In genomic region chr17:32352734-32353133, GRCh38 we compare ENCODE assay signal across 8 cellular contexts. TPM values are rescaled to one million over a fixed set of nuclear protein-coding genes. Genes with fewer than 3 reads are reported as not detected.
DNase-seq lines count a peak whose midpoint lies in the region; ATAC-seq and TF ChIP-seq lines count a peak whose summit lies in the region.
"Not testable (repeated sequence)": the region's sequence is repeated elsewhere in the genome, so short reads cannot be mapped to it uniquely, and the experiment has no call there.

No MANE protein-coding gene starts in this region.

- CTCF ChIA-PET in AG04450 (lab: Charles Lee); RWPE1 (lab: Yijun Ruan, JAX): not testable (repeated sequence)
- CTCF ChIA-PET in HEK293 (lab: Yijun Ruan, JAX): interaction anchor here (0.6 to 1.8 kb wide), 2 partner anchors 66 to 92 kb away, joined by 3 to 6 read pairs; partner anchors contain the start of gene PSMD11

- POLR2A ChIA-PET in AG04450 (lab: Yijun Ruan, JAX); HEK293 (lab: Yijun Ruan, JAX); RWPE1 (lab: Yijun Ruan, JAX; ENCODE audit: low non-redundant PET): not testable (repeated sequence)
- POLR2A ChIA-PET in naive thymus-derived CD8-positive, alpha-beta T cell (lab: Charles Lee): interaction anchor here (1.3 to 1.6 kb wide), 2 partner anchors 11 to 13 kb away, joined by 3 to 4 read pairs; partner anchors contain the start of gene C17orf75

- not testable (repeated sequence) for H3K27ac ChIP-seq in AG04450 (ENCODE audit: low read depth, low read length); HEK293 (ENCODE audit: extremely low read depth, low read depth, low read length); heart right ventricle; skin epidermis
- H3K27ac ChIP-seq in RWPE1: peak overlapping the region; percentile 42

- TF ChIP-seq CTCF in AG04450 (IDR thresholded peaks at IDR 0.05; ENCODE audit: low read depth, low read length); HEK293 (tag by site-specific recombination; IDR thresholded peaks at IDR 0.05); RWPE1 (conservative IDR thresholded peaks at IDR 0.05; ENCODE audit: low read depth); heart right ventricle (IDR thresholded peaks at IDR 0.05): not testable (repeated sequence)

- not testable (repeated sequence) for H3K27me3 ChIP-seq in AG04450 (ENCODE audit: control insufficient read depth, insufficient read depth, low read length); heart right ventricle

- not testable (repeated sequence) for ATAC-seq in heart right ventricle; naive thymus-derived CD8-positive, alpha-beta T cell

- H3K4me3 ChIP-seq in AG04450 (ENCODE audit: low read depth, low read length): peak overlapping the region; percentile 100
- H3K4me3 ChIP-seq in HEK293 (ENCODE audit: low read depth, low read length): peak overlapping the region; percentile 77
- peak overlapping the region in 8 of 10 donors; percentile 78 to 95 (median 84) for H3K4me3 ChIP-seq in heart right ventricle
- peak overlapping the region in 4 of 7 experiments; percentile 72 to 99 (median 87) for H3K4me3 ChIP-seq in skin epidermis

- H3K4me3 Mint-ChIP-seq in activated T-helper 2 cell treated with anti-CD3 and anti-CD28 coated beads, Interferon-gamma antibody, Interleukin-2, Interleukin-4, amounts not matched to agents 10 μg/mL and 5 μg/mL and 100 μg/mL, durations not matched to agents 14 hours and 24 hours and 36 hours (ENCODE audit: low read depth): peak overlapping the region; percentile 92
- peak overlapping the region; percentile 91 for H3K4me3 Mint-ChIP-seq in dendritic cell treated with granulocyte-macrophage colony-stimulating factor and Interleukin-4, amounts not matched to agents 40 ng/mL and 50 ng/mL, for 4 days
- H3K4me3 Mint-ChIP-seq in naive thymus-derived CD8-positive, alpha-beta T cell: peak overlapping the region; percentile 96 to 100 (median 98)

- H3K4me1 Mint-ChIP-seq in activated T-helper 2 cell treated with anti-CD3 and anti-CD28 coated beads, Interferon-gamma antibody, Interleukin-2, Interleukin-4, amounts not matched to agents 10 μg/mL and 5 μg/mL and 100 μg/mL, durations not matched to agents 14 hours and 24 hours and 36 hours (ENCODE audit: low read depth): peaks cover 38% of the 10 kb centered on the region
- H3K4me1 Mint-ChIP-seq in dendritic cell treated with granulocyte-macrophage colony-stimulating factor and Interleukin-4, amounts not matched to agents 40 ng/mL and 50 ng/mL, for 4 days (ENCODE audit: low read depth): peaks cover 44% of the 10 kb centered on the region
- H3K4me1 Mint-ChIP-seq in naive thymus-derived CD8-positive, alpha-beta T cell: peaks cover 26 to 65% (median 52%) of the 10 kb centered on the region in 4 donors

- peaks cover 26% of the 10 kb centered on the region for H3K4me1 ChIP-seq in HEK293 (ENCODE audit: control insufficient read depth, insufficient read depth, low read length)
- H3K4me1 ChIP-seq in heart right ventricle: peaks cover 17 to 76% (median 69%) of the 10 kb centered on the region in 9 donors

- not testable (repeated sequence) for H3K9me3 Mint-ChIP-seq in activated T-helper 2 cell treated with anti-CD3 and anti-CD28 coated beads, Interferon-gamma antibody, Interleukin-2, Interleukin-4, amounts not matched to agents 10 μg/mL and 5 μg/mL and 100 μg/mL, durations not matched to agents 14 hours and 24 hours and 36 hours; dendritic cell treated with granulocyte-macrophage colony-stimulating factor and Interleukin-4, amounts not matched to agents 40 ng/mL and 50 ng/mL, for 4 days; naive thymus-derived CD8-positive, alpha-beta T cell

- not testable (repeated sequence) for H3K27ac Mint-ChIP-seq in activated T-helper 2 cell treated with anti-CD3 and anti-CD28 coated beads, Interferon-gamma antibody, Interleukin-2, Interleukin-4, amounts not matched to agents 10 μg/mL and 5 μg/mL and 100 μg/mL, durations not matched to agents 14 hours and 24 hours and 36 hours; dendritic cell treated with granulocyte-macrophage colony-stimulating factor and Interleukin-4, amounts not matched to agents 40 ng/mL and 50 ng/mL, for 4 days
- peak overlapping the region in 5 of 10 donors; percentile 18 to 77 (median 37) for H3K27ac Mint-ChIP-seq in naive thymus-derived CD8-positive, alpha-beta T cell

- 92 to 97% methylated on average over 9 of the region's 9 CpGs for WGBS in heart right ventricle, 2 donors

- H3K36me3 ChIP-seq in HEK293 (ENCODE audit: control insufficient read depth in 2 of 2, insufficient read depth in 1 of 2, low read length in 2 of 2) (peaks cover 58 to 59% of the 10 kb centered on the region in 2 experiments), heart right ventricle (peaks cover 0 to 63% (median 9%) of the 10 kb centered on the region in 9 donors)

- DNase-seq in AG04450 (ENCODE audit: low read depth, low spot score); RWPE1 (ENCODE audit: low spot score); activated T-helper 2 cell treated with anti-CD3 and anti-CD28 coated beads, Interferon-gamma antibody, Interleukin-2, Interleukin-4, amounts not matched to agents 10 μg/mL and 5 μg/mL and 100 μg/mL, durations not matched to agents 14 hours and 24 hours and 36 hours (ENCODE audit: low spot score); heart right ventricle; naive thymus-derived CD8-positive, alpha-beta T cell: not testable (repeated sequence)

- not testable (repeated sequence) for H3K9me3 ChIP-seq in AG04450 (ENCODE audit: control insufficient read depth, insufficient read depth, low read length); HEK293 (ENCODE audit: control insufficient read depth, insufficient read depth, low read depth, low read length); heart right ventricle

- not testable (repeated sequence) for H3K27me3 Mint-ChIP-seq in activated T-helper 2 cell treated with anti-CD3 and anti-CD28 coated beads, Interferon-gamma antibody, Interleukin-2, Interleukin-4, amounts not matched to agents 10 μg/mL and 5 μg/mL and 100 μg/mL, durations not matched to agents 14 hours and 24 hours and 36 hours (ENCODE audit: low read depth); dendritic cell treated with granulocyte-macrophage colony-stimulating factor and Interleukin-4, amounts not matched to agents 40 ng/mL and 50 ng/mL, for 4 days; naive thymus-derived CD8-positive, alpha-beta T cell

- peaks cover 69% of the 10 kb centered on the region for H3K36me3 Mint-ChIP-seq in activated T-helper 2 cell treated with anti-CD3 and anti-CD28 coated beads, Interferon-gamma antibody, Interleukin-2, Interleukin-4, amounts not matched to agents 10 μg/mL and 5 μg/mL and 100 μg/mL, durations not matched to agents 14 hours and 24 hours and 36 hours (ENCODE audit: low read depth)
- H3K36me3 Mint-ChIP-seq in dendritic cell treated with granulocyte-macrophage colony-stimulating factor and Interleukin-4, amounts not matched to agents 40 ng/mL and 50 ng/mL, for 4 days (ENCODE audit: low read depth): peaks cover 81% of the 10 kb centered on the region
- peaks cover 8 to 58% (median 25%) of the 10 kb centered on the region in 3 donors for H3K36me3 Mint-ChIP-seq in naive thymus-derived CD8-positive, alpha-beta T cell

- intact Hi-C loops in activated T-helper 2 cell treated with anti-CD3 and anti-CD28 coated beads, Interferon-gamma antibody, Interleukin-2, Interleukin-4, amounts not matched to agents 10 μg/mL and 5 μg/mL and 100 μg/mL, durations not matched to agents 14 hours and 24 hours and 36 hours (cut with micrococcal nuclease): loop anchor here (5.0 kb wide), 1 partner anchor 135 kb away; the partner anchor contains the start of gene CDK5R1
- intact Hi-C loops in dendritic cell treated with granulocyte-macrophage colony-stimulating factor and Interleukin-4, amounts not matched to agents 40 ng/mL and 50 ng/mL, for 4 days (cut with micrococcal nuclease): loop anchor here (5.0 to 10.0 kb wide), 2 partner anchors 100 to 358 kb away; no protein-coding TSS in a partner anchor
- intact Hi-C loops in heart right ventricle (cut with DNase I): loop anchor here in 2 of 10 donors (5.0 to 10.0 kb wide), 2 partner anchors 90 to 92 kb away; partner anchors contain the start of gene PSMD11 (in 2 of the 2)

TF ChIP-seq in HEK293, 187 proteins besides CTCF, POLR2A, EP300 and RAD21:
- 0 out of 2 replicates have a peak, but pooled peaks have one; percentile 26 for TF ChIP-seq ZNF600 (tag by site-specific recombination; IDR thresholded peaks at IDR 0.05)

RNA-seq across cellular contexts. Expression of gene ZNF207, which starts 2.8 kb away (rescaled TPM):
- polyA plus RNA-seq in AG04450 (2011; rRNA removed) (219 and 239 TPM in 2 replicates), heart right ventricle (10 to 100 TPM; 39.9 to 49.9 TPM)
- polyA minus RNA-seq in AG04450 (2011; rRNA and poly(A)+ RNA removed): 250 and 254 TPM in 2 replicates
- total RNA-seq in activated T-helper 2 cell treated with anti-CD3 and anti-CD28 coated beads, Interferon-gamma antibody, Interleukin-2, Interleukin-4, amounts not matched to agents 10 μg/mL and 5 μg/mL and 100 μg/mL, durations not matched to agents 14 hours and 24 hours and 36 hours: 254 and 256 TPM in 2 replicates
- total RNA-seq in heart right ventricle: 10 to 100 TPM; 68.4 to 86.7 (median 79.3) TPM
- 100 to 1,000 TPM; 285 to 287 TPM for total RNA-seq in naive thymus-derived CD8-positive, alpha-beta T cell
- polyA plus RNA-seq in naive thymus-derived CD8-positive, alpha-beta T cell: 100 to 1,000 TPM; 120 to 137 (median 127) TPM

RNA-seq across cellular contexts. Expression of gene C17orf75, which starts 10.8 kb away (rescaled TPM):
- polyA plus RNA-seq in AG04450 (2011; rRNA removed): 16.6 and 19.1 TPM in 2 replicates
- 13.4 and 13.6 TPM in 2 replicates for polyA minus RNA-seq in AG04450 (2011; rRNA and poly(A)+ RNA removed)
- total RNA-seq in activated T-helper 2 cell treated with anti-CD3 and anti-CD28 coated beads, Interferon-gamma antibody, Interleukin-2, Interleukin-4, amounts not matched to agents 10 μg/mL and 5 μg/mL and 100 μg/mL, durations not matched to agents 14 hours and 24 hours and 36 hours: 25.6 and 32.8 TPM in 2 replicates
- total RNA-seq in heart right ventricle: 10 to 100 TPM; 17.7 to 25.6 (median 22.0) TPM
- polyA plus RNA-seq in heart right ventricle: 10 to 100 TPM; 10.7 to 14.8 TPM
- total RNA-seq in naive thymus-derived CD8-positive, alpha-beta T cell: 10 to 100 TPM; 25.6 to 28.0 TPM
- polyA plus RNA-seq in naive thymus-derived CD8-positive, alpha-beta T cell: 10 to 100 TPM in 1 of 3 donors, 1 to 10 TPM in 2; 8.4 to 12.3 (median 9.8) TPM
